12 cellular contexts compared by ENCODE assay signal in genomic region chr2:27069436-27069835, GRCh38. TPM values are rescaled to one million over a fixed set of nuclear protein-coding genes. Genes with fewer than 3 reads are reported as not detected.
DNase-seq lines count a peak whose midpoint lies in the region; FAIRE-seq and TF ChIP-seq lines count a peak whose summit lies in the region.
"Had no signal": no experiment of that assay in that cellular context is flagged by ENCODE, and none has a peak within 500 bp of the region (broad histone marks: within the 10 kb centered on the region; RNA-seq: fewer than 3 reads in every experiment).

No MANE protein-coding gene starts in this region.

- H3K9me1 ChIP-seq in keratinocyte (ENCODE audit: control insufficient read depth, extremely low read depth, insufficient read depth, low read length), result peaks cover 2% of the 10 kb centered on the region

- CTCF ChIA-PET in MCF 10A (lab: Yijun Ruan, JAX), result interaction anchor here (0.7 kb wide), 1 partner anchor 239 kb away, joined by 3 read pairs; the partner anchor contains the start of gene UCN

- no peak overlapping the region for H2AFZ ChIP-seq in keratinocyte (ENCODE audit: control insufficient read depth, low read length)

- peak overlapping the region; percentile 92 for H3K4me3 Mint-ChIP-seq in MCF 10A (ENCODE audit: unreplicated experiment)
- peak overlapping the region; percentile 97 for H3K4me3 Mint-ChIP-seq in activated naive CD8-positive, alpha-beta T cell treated with anti-CD3 and anti-CD28 coated beads for 36 hours

- peaks cover 15% of the 10 kb centered on the region for H3K4me1 Mint-ChIP-seq in MCF 10A (ENCODE audit: insufficient read depth, unreplicated experiment)
- peaks cover 50% of the 10 kb centered on the region for H3K4me1 Mint-ChIP-seq in activated naive CD8-positive, alpha-beta T cell treated with anti-CD3 and anti-CD28 coated beads for 36 hours

- no peaks in the 10 kb centered on the region for H3K27me3 Mint-ChIP-seq in MCF 10A (ENCODE audit: insufficient read depth, unreplicated experiment)
- no peaks in the 10 kb centered on the region for H3K27me3 Mint-ChIP-seq in activated naive CD8-positive, alpha-beta T cell treated with anti-CD3 and anti-CD28 coated beads for 36 hours

- BruUV-seq in MCF 10A (replicated peaks; lab: Mats Ljungman, UMichigan), result no TSS peak

- H3K4me2 ChIP-seq in keratinocyte (ENCODE audit: control insufficient read depth, extremely low read depth, insufficient read depth, low read depth, low read length), result peak overlapping the region; percentile 94

- intact Hi-C loops in MCF 10A (cut with micrococcal nuclease) (no loop called here), breast epithelium (cut with DNase I; ENCODE audit: low total_unique reads) (no loop called here)

- H3K36me3 Mint-ChIP-seq in MCF 10A (ENCODE audit: insufficient read depth, unreplicated experiment), result peaks cover 40% of the 10 kb centered on the region
- peaks cover 42% of the 10 kb centered on the region for H3K36me3 Mint-ChIP-seq in activated naive CD8-positive, alpha-beta T cell treated with anti-CD3 and anti-CD28 coated beads for 36 hours

- H3K27ac ChIP-seq in breast epithelium (peak overlapping the region in 1 of 2 donors; percentile 44), keratinocyte (ENCODE audit: control insufficient read depth, insufficient read depth, low read length) (no peak overlapping the region), suprapubic skin (no peak overlapping the region)

- H3K9me3 ChIP-seq in breast epithelium (no peaks in the 10 kb centered on the region), keratinocyte (ENCODE audit: control insufficient read depth, low read depth, low read length) (no peaks in the 10 kb centered on the region), suprapubic skin (no peaks in the 10 kb centered on the region)

- POLR2A ChIA-PET in MCF 10A (lab: Yijun Ruan, JAX), result interaction anchor here (15.2 kb wide), 1 partner anchor 17 kb away, joined by 175 read pairs; the partner anchor contains the start of gene AGBL5

- no peak overlapping the region for H3K9ac ChIP-seq in keratinocyte (ENCODE audit: control insufficient read depth, extremely low read depth, insufficient read depth, low read length)

- H3K27ac Mint-ChIP-seq in MCF 10A (ENCODE audit: low read depth, unreplicated experiment), result peak overlapping the region; percentile 93
- H3K27ac Mint-ChIP-seq in activated naive CD8-positive, alpha-beta T cell treated with anti-CD3 and anti-CD28 coated beads for 36 hours, result peak overlapping the region; percentile 79

- H3K79me2 ChIP-seq in keratinocyte (ENCODE audit: control insufficient read depth, insufficient read depth, low read length), result peaks cover 34% of the 10 kb centered on the region

- FAIRE-seq in keratinocyte (lab: Jason Lieb, UNC) (no peak), frontal cortex (lab: Jason Lieb, UNC) (no peak)

- H3K36me3 ChIP-seq in breast epithelium, result no peaks in the 10 kb centered on the region
- peaks cover 13 to 27% of the 10 kb centered on the region in 2 experiments for H3K36me3 ChIP-seq in keratinocyte (ENCODE audit: control insufficient read depth in 2 of 2, extremely low read depth in 1 of 2, insufficient read depth in 2 of 2, low read length in 2 of 2)
- peaks cover 30% of the 10 kb centered on the region for H3K36me3 ChIP-seq in suprapubic skin

- no peak overlapping the region for H3K4me3 ChIP-seq in breast epithelium
- H3K4me3 ChIP-seq in keratinocyte (ENCODE audit: control insufficient read depth in 2 of 3, extremely low read depth in 1 of 3, insufficient read depth in 2 of 3, low read depth in 1 of 3, low read length in 3 of 3), result no peak overlapping the region
- H3K4me3 ChIP-seq in suprapubic skin, result peak overlapping the region; percentile 94

- DNase-seq in MCF 10A (ENCODE audit: unreplicated experiment) (no peak), breast epithelium (ENCODE audit: low spot score in 2 of 2) (no peak), keratinocyte (ENCODE audit: low read depth, low spot score) (no peak), suprapubic skin (ENCODE audit: low spot score in 2 of 2) (no peak), frontal cortex (ENCODE audit: low spot score in 2 of 2) (no peak), NCI-H1436 treated with DMSO at 0.1 percent for 48 hours (lab: John Stamatoyannopoulos, UW) (no peak), NCI-H226 (no peak)
- DNase-seq in activated naive CD8-positive, alpha-beta T cell treated with anti-CD3 and anti-CD28 coated beads for 36 hours, result no peak
- DNase-seq: dermis blood vessel endothelial cell, NCI-H2171 treated with DMSO at 0.1 percent for 48 hours, nucleus accumbens, SHP77 treated with DMSO at 0.1 percent for 48 hours had no signal

- H3K4me1 ChIP-seq in breast epithelium, result peaks cover 9 to 11% of the 10 kb centered on the region in 2 donors
- H3K4me1 ChIP-seq in keratinocyte (ENCODE audit: control insufficient read depth, extremely low read depth, insufficient read depth, low read length), result peaks cover 17% of the 10 kb centered on the region
- H3K4me1 ChIP-seq in suprapubic skin, result peaks cover 37% of the 10 kb centered on the region

- dilution Hi-C loops in keratinocyte (cut with MboI; ENCODE audit: extremely low pct_ligation_motif_present, low sequenced_read_pairs), result no loop called here

- TF ChIP-seq CTCF in MCF 10A (IDR thresholded peaks at IDR 0.05; ENCODE audit: unreplicated experiment) (no peak), breast epithelium (IDR thresholded peaks at IDR 0.05) (no peak), keratinocyte (optimal IDR thresholded peaks at IDR 0.05 in 1 of 3, IDR thresholded peaks at IDR 0.05 in 1 of 3, conservative IDR thresholded peaks at IDR 0.05 in 1 of 3; ENCODE audit: extremely low read depth in 1 of 3, insufficient read depth in 2 of 3, low read length in 3 of 3) (no peak), suprapubic skin (IDR thresholded peaks at IDR 0.05) (no peak)

- H4K20me1 ChIP-seq in keratinocyte (ENCODE audit: control insufficient read depth, extremely low read depth, insufficient read depth, low read length), result no peaks in the 10 kb centered on the region

- TF ChIP-seq POLR2A in breast epithelium (IDR thresholded peaks at IDR 0.05), result no peak
- no peak for TF ChIP-seq POLR2A in suprapubic skin (IDR thresholded peaks at IDR 0.05)

- H3K27me3 ChIP-seq in breast epithelium (no peaks in the 10 kb centered on the region), keratinocyte (ENCODE audit: control insufficient read depth, extremely low read depth, insufficient read depth, low read length) (no peaks in the 10 kb centered on the region), suprapubic skin (no peaks in the 10 kb centered on the region)

- no peaks in the 10 kb centered on the region for H3K9me3 Mint-ChIP-seq in MCF 10A (ENCODE audit: unreplicated experiment)
- no peaks in the 10 kb centered on the region for H3K9me3 Mint-ChIP-seq in activated naive CD8-positive, alpha-beta T cell treated with anti-CD3 and anti-CD28 coated beads for 36 hours

- WGBS in suprapubic skin, result 92% methylated on average over 6 of the region's 6 CpGs

- TF ChIP-seq EP300 in suprapubic skin (IDR thresholded peaks at IDR 0.05), result no peak

RNA-seq across cellular contexts. Expression of gene OST4, which starts 2.0 kb away (rescaled TPM):
- total RNA-seq in MCF 10A (2022) (257 and 340 TPM in 2 replicates), breast epithelium (100 to 1,000 TPM; 271 to 309 (median 281) TPM), suprapubic skin (100 to 1,000 TPM in 3 of 4 donors, 10 to 100 TPM in 1; 70.8 to 225 (median 199) TPM), frontal cortex (163 TPM)
- total RNA-seq in activated naive CD8-positive, alpha-beta T cell treated with anti-CD3 and anti-CD28 coated beads for 36 hours, result 100 to 1,000 TPM; 282 to 290 TPM
- 393 to 636 TPM (median 541 TPM) in 3 replicates for polyA plus RNA-seq in keratinocyte
- 42.3 TPM for polyA plus RNA-seq in keratinocyte (2011; ENCODE audit: low read depth)
- 695 and 721 TPM in 2 replicates for polyA plus RNA-seq in keratinocyte (2011; cell fraction: cytosol; rRNA removed)
- polyA plus RNA-seq in keratinocyte (2011; cell fraction: nucleus; rRNA removed), result 135 and 166 TPM in 2 replicates
- polyA plus RNA-seq in keratinocyte (2012; ENCODE audit: low replicate concordance), result 473 and 536 TPM in 2 replicates
- 279 to 499 TPM (median 284 TPM) in 3 replicates for polyA minus RNA-seq in keratinocyte
- polyA minus RNA-seq in keratinocyte (2011; cell fraction: cytosol; rRNA and poly(A)+ RNA removed), result 1,244 TPM
- 34.9 and 44.1 TPM in 2 replicates for polyA minus RNA-seq in keratinocyte (2011; cell fraction: nucleus; rRNA and poly(A)+ RNA removed)

RNA-seq across cellular contexts. Expression of gene EMILIN1, which starts 9.0 kb away (rescaled TPM):
- 0.20 and 0.21 TPM in 2 replicates for total RNA-seq in MCF 10A (2022)
- 10 to 100 TPM; 25.6 to 94.7 (median 26.9) TPM for total RNA-seq in breast epithelium
- under 1 TPM; 0.62 to 0.76 TPM for total RNA-seq in activated naive CD8-positive, alpha-beta T cell treated with anti-CD3 and anti-CD28 coated beads for 36 hours
- 0.01 to 0.06 TPM (median 0.03 TPM) in 3 replicates for polyA plus RNA-seq in keratinocyte
- not detected for polyA plus RNA-seq in keratinocyte (2011; ENCODE audit: low read depth)
- polyA plus RNA-seq in keratinocyte (2011; cell fraction: cytosol; rRNA removed), result 0.06 TPM in 1 of 2 replicates, not detected in the other
- 0.04 and 0.23 TPM in 2 replicates for polyA plus RNA-seq in keratinocyte (2011; cell fraction: nucleus; rRNA removed)
- polyA plus RNA-seq in keratinocyte (2012; ENCODE audit: low replicate concordance), result 0.18 TPM in 2 replicates
- 0.20 TPM in 1 of 3 replicates, not detected in the others for polyA minus RNA-seq in keratinocyte
- polyA minus RNA-seq in keratinocyte (2011; cell fraction: cytosol; rRNA and poly(A)+ RNA removed), result not detected
- not detected in 2 replicates for polyA minus RNA-seq in keratinocyte (2011; cell fraction: nucleus; rRNA and poly(A)+ RNA removed)
- total RNA-seq in suprapubic skin, result 10 to 100 TPM in 1 of 4 donors, 1 to 10 TPM in 3; 3.0 to 13.8 (median 5.8) TPM
- 4.1 TPM for total RNA-seq in frontal cortex

RNA-seq across cellular contexts. Expression of gene KHK, which starts 17.1 kb away (rescaled TPM):
- 1.7 and 2.6 TPM in 2 replicates for total RNA-seq in MCF 10A (2022)
- total RNA-seq in breast epithelium, result 1 to 10 TPM; 2.2 to 4.1 (median 3.6) TPM
- 10 to 100 TPM; 12.6 to 12.8 TPM for total RNA-seq in activated naive CD8-positive, alpha-beta T cell treated with anti-CD3 and anti-CD28 coated beads for 36 hours
- polyA plus RNA-seq in keratinocyte, result 0.06 to 0.36 TPM (median 0.21 TPM) in 3 replicates
- not detected for polyA plus RNA-seq in keratinocyte (2011; ENCODE audit: low read depth)
- 0.10 and 0.11 TPM in 2 replicates for polyA plus RNA-seq in keratinocyte (2011; cell fraction: cytosol; rRNA removed)
- 0.07 and 0.24 TPM in 2 replicates for polyA plus RNA-seq in keratinocyte (2011; cell fraction: nucleus; rRNA removed)
- polyA plus RNA-seq in keratinocyte (2012; ENCODE audit: low replicate concordance), result 0.16 and 0.46 TPM in 2 replicates
- polyA minus RNA-seq in keratinocyte, result 0.45 to 0.95 TPM in 2 of 3 replicates, not detected in the other
- not detected for polyA minus RNA-seq in keratinocyte (2011; cell fraction: cytosol; rRNA and poly(A)+ RNA removed)
- polyA minus RNA-seq in keratinocyte (2011; cell fraction: nucleus; rRNA and poly(A)+ RNA removed), result not detected in 2 replicates
- total RNA-seq in suprapubic skin, result 1 to 10 TPM; 2.8 to 6.3 (median 3.8) TPM
- total RNA-seq in frontal cortex, result 4.9 TPM

RNA-seq across cellular contexts. Expression of gene AGBL5, which starts 18.0 kb away (rescaled TPM):
- total RNA-seq in MCF 10A (2022), result 18.9 and 22.7 TPM in 2 replicates
- total RNA-seq in breast epithelium, result 10 to 100 TPM; 12.5 to 21.5 (median 16.1) TPM
- total RNA-seq in activated naive CD8-positive, alpha-beta T cell treated with anti-CD3 and anti-CD28 coated beads for 36 hours, result 10 to 100 TPM; 14.8 to 15.2 TPM
- polyA plus RNA-seq in keratinocyte, result 24.5 to 27.7 TPM (median 25.5 TPM) in 3 replicates
- 31.7 TPM for polyA plus RNA-seq in keratinocyte (2011; ENCODE audit: low read depth)
- polyA plus RNA-seq in keratinocyte (2011; cell fraction: cytosol; rRNA removed), result 26.4 and 32.9 TPM in 2 replicates
- 12.3 and 12.4 TPM in 2 replicates for polyA plus RNA-seq in keratinocyte (2011; cell fraction: nucleus; rRNA removed)
- 12.7 and 19.7 TPM in 2 replicates for polyA plus RNA-seq in keratinocyte (2012; ENCODE audit: low replicate concordance)
- polyA minus RNA-seq in keratinocyte, result 32.5 to 60.4 TPM (median 47.4 TPM) in 3 replicates
- 25.1 TPM for polyA minus RNA-seq in keratinocyte (2011; cell fraction: cytosol; rRNA and poly(A)+ RNA removed)
- 6.5 and 9.9 TPM in 2 replicates for polyA minus RNA-seq in keratinocyte (2011; cell fraction: nucleus; rRNA and poly(A)+ RNA removed)
- total RNA-seq in suprapubic skin, result 10 to 100 TPM; 15.3 to 18.9 (median 18.5) TPM
- total RNA-seq in frontal cortex, result 13.5 TPM

RNA-seq across cellular contexts. Expression of gene TMEM214, which starts 36.7 kb away (rescaled TPM):
- total RNA-seq in MCF 10A (2022) (118 and 138 TPM in 2 replicates), breast epithelium (10 to 100 TPM; 41.1 to 56.0 (median 47.3) TPM), suprapubic skin (10 to 100 TPM; 39.2 to 56.3 (median 44.7) TPM), frontal cortex (7.7 TPM)
- total RNA-seq in activated naive CD8-positive, alpha-beta T cell treated with anti-CD3 and anti-CD28 coated beads for 36 hours, result 10 to 100 TPM; 50.6 to 54.3 TPM
- 28.7 to 65.8 TPM (median 38.0 TPM) in 3 replicates for polyA plus RNA-seq in keratinocyte
- polyA plus RNA-seq in keratinocyte (2011; ENCODE audit: low read depth), result 20.4 TPM
- polyA plus RNA-seq in keratinocyte (2011; cell fraction: cytosol; rRNA removed), result 30.8 and 33.1 TPM in 2 replicates
- polyA plus RNA-seq in keratinocyte (2011; cell fraction: nucleus; rRNA removed), result 90.1 and 90.9 TPM in 2 replicates
- 28.4 and 51.3 TPM in 2 replicates for polyA plus RNA-seq in keratinocyte (2012; ENCODE audit: low replicate concordance)
- 72.3 to 342 TPM (median 115 TPM) in 3 replicates for polyA minus RNA-seq in keratinocyte
- polyA minus RNA-seq in keratinocyte (2011; cell fraction: cytosol; rRNA and poly(A)+ RNA removed), result 90.9 TPM
- polyA minus RNA-seq in keratinocyte (2011; cell fraction: nucleus; rRNA and poly(A)+ RNA removed), result 70.1 and 93.2 TPM in 2 replicates
